In the genomic region with DNA sequence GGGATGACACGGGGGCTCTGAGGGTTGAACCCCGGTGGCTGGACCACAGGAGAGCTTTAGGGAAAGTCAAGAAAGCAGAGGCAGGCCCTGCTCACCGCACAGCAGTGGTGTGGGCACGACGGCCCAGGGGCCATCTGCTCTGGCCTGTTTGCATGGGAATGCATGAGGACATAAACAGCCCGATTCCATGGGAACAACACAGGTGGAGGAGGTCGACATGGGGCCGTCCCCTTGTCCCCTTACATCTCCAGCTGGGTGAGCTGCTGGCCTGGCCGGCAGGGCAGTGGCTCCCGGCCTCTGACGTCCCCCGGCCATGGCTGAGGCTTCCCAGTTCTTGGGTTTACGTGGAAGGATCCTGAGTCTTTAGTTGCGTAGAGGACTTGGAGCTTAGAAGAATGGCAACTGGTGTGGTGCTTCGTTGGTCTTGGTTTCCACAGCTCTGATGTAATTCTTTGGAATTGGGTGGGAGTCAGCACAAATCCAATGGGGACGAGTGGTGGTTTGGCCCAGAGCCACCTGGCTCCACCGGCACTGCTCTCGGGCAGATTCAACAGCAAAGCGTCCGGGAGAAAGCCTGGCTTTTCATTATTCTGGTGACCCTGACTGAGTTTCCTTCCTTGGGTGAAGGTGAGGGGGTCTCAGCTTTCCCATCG, we compare ENCODE assay signal across 1 cellular context.
TF ChIP-seq lines count a peak whose summit lies in the region.

No MANE protein-coding gene starts in this region.

TF ChIP-seq in WTC11, 78 proteins besides CTCF, POLR2A, EP300 and RAD21:
- TF ChIP-seq, protein P1, sequence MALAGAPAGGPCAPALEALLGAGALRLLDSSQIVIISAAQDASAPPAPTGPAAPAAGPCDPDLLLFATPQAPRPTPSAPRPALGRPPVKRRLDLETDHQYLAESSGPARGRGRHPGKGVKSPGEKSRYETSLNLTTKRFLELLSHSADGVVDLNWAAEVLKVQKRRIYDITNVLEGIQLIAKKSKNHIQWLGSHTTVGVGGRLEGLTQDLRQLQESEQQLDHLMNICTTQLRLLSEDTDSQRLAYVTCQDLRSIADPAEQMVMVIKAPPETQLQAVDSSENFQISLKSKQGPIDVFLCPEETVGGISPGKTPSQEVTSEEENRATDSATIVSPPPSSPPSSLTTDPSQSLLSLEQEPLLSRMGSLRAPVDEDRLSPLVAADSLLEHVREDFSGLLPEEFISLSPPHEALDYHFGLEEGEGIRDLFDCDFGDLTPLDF (CRISPR knock-in tag; IDR thresholded peaks at IDR 0.05), result no peak
- TF ChIP-seq ATF1 (CRISPR knock-in tag; IDR thresholded peaks at IDR 0.05), result no peak
- no peak for TF ChIP-seq NFYB (CRISPR knock-in tag; conservative IDR thresholded peaks at IDR 0.05; ENCODE audit: low read depth)
- TF ChIP-seq TCF7 (CRISPR knock-in tag; IDR thresholded peaks at IDR 0.05; ENCODE audit: low read depth), result no peak
- no peak for TF ChIP-seq ETV6 (CRISPR knock-in tag; IDR thresholded peaks at IDR 0.05)
- no peak for TF ChIP-seq JUN (CRISPR knock-in tag; IDR thresholded peaks at IDR 0.05)
- no peak for TF ChIP-seq AR (CRISPR knock-in tag; IDR thresholded peaks at IDR 0.05)
- TF ChIP-seq, protein P2, sequence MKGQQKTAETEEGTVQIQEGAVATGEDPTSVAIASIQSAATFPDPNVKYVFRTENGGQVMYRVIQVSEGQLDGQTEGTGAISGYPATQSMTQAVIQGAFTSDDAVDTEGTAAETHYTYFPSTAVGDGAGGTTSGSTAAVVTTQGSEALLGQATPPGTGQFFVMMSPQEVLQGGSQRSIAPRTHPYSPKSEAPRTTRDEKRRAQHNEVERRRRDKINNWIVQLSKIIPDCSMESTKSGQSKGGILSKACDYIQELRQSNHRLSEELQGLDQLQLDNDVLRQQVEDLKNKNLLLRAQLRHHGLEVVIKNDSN (CRISPR knock-in tag; IDR thresholded peaks at IDR 0.05), result no peak
- no peak for TF ChIP-seq ZNF281 (CRISPR knock-in tag; IDR thresholded peaks at IDR 0.05)
- TF ChIP-seq SMAD4 (CRISPR knock-in tag; IDR thresholded peaks at IDR 0.05), result no peak
- no peak for TF ChIP-seq FOXK1 (CRISPR knock-in tag; IDR thresholded peaks at IDR 0.05)
- no peak for TF ChIP-seq NR3C1 (CRISPR knock-in tag; conservative IDR thresholded peaks at IDR 0.05; ENCODE audit: low read depth)
- no peak for TF ChIP-seq ZNF263 (CRISPR knock-in tag; IDR thresholded peaks at IDR 0.05; ENCODE audit: low read depth)
- TF ChIP-seq, protein P3, sequence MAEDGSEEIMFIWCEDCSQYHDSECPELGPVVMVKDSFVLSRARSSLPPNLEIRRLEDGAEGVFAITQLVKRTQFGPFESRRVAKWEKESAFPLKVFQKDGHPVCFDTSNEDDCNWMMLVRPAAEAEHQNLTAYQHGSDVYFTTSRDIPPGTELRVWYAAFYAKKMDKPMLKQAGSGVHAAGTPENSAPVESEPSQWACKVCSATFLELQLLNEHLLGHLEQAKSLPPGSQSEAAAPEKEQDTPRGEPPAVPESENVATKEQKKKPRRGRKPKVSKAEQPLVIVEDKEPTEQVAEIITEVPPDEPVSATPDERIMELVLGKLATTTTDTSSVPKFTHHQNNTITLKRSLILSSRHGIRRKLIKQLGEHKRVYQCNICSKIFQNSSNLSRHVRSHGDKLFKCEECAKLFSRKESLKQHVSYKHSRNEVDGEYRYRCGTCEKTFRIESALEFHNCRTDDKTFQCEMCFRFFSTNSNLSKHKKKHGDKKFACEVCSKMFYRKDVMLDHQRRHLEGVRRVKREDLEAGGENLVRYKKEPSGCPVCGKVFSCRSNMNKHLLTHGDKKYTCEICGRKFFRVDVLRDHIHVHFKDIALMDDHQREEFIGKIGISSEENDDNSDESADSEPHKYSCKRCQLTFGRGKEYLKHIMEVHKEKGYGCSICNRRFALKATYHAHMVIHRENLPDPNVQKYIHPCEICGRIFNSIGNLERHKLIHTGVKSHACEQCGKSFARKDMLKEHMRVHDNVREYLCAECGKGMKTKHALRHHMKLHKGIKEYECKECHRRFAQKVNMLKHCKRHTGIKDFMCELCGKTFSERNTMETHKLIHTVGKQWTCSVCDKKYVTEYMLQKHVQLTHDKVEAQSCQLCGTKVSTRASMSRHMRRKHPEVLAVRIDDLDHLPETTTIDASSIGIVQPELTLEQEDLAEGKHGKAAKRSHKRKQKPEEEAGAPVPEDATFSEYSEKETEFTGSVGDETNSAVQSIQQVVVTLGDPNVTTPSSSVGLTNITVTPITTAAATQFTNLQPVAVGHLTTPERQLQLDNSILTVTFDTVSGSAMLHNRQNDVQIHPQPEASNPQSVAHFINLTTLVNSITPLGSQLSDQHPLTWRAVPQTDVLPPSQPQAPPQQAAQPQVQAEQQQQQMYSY (CRISPR knock-in tag; IDR thresholded peaks at IDR 0.05), result no peak
- TF ChIP-seq, protein P4, sequence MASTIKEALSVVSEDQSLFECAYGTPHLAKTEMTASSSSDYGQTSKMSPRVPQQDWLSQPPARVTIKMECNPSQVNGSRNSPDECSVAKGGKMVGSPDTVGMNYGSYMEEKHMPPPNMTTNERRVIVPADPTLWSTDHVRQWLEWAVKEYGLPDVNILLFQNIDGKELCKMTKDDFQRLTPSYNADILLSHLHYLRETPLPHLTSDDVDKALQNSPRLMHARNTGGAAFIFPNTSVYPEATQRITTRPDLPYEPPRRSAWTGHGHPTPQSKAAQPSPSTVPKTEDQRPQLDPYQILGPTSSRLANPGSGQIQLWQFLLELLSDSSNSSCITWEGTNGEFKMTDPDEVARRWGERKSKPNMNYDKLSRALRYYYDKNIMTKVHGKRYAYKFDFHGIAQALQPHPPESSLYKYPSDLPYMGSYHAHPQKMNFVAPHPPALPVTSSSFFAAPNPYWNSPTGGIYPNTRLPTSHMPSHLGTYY (CRISPR knock-in tag; IDR thresholded peaks at IDR 0.05), result no peak
- TF ChIP-seq TEAD1 (CRISPR knock-in tag; IDR thresholded peaks at IDR 0.05), result no peak
